ENCODE assay signal across 8 cellular contexts in genomic region chr20:49277786-49278035, GRCh38. TPM values are rescaled to one million over a fixed set of nuclear protein-coding genes. Genes with fewer than 3 reads are reported as not detected.
DNase-seq lines count a peak whose midpoint lies in the region; ATAC-seq and TF ChIP-seq lines count a peak whose summit lies in the region.

No MANE protein-coding gene starts in this region.

- H3K36me3 ChIP-seq in HUES6 (ENCODE audit: control insufficient read depth, insufficient read depth, low read length) (peaks cover 67% of the 10 kb centered on the region), muscle layer of duodenum (ENCODE audit: control insufficient read depth in 1 of 2, insufficient read depth in 2 of 2, low read length in 2 of 2) (peaks cover 37 to 40% of the 10 kb centered on the region in 2 donors)

- no peak for ATAC-seq in HG02852 (IDR thresholded peaks at IDR 0.05; ENCODE audit: unreplicated experiment)

- POLR2A ChIA-PET in AG04450 (lab: Yijun Ruan, JAX), result interaction anchor here (0.5 to 1.6 kb wide), 10 partner anchors 9 to 228 kb away, joined by 3 to 11 read pairs (median 4); partner anchors contain the start of gene DDX27

- H3K9me3 ChIP-seq in AG04450 (ENCODE audit: control insufficient read depth, insufficient read depth, low read length) (peaks cover 27% of the 10 kb centered on the region), HUES6 (ENCODE audit: control insufficient read depth, insufficient read depth, low read depth, low read length) (no peaks in the 10 kb centered on the region; the same call in 1 of the 2 replicates), muscle layer of duodenum (ENCODE audit: control insufficient read depth in 1 of 2, low read length in 2 of 2) (peaks cover 0 to 21% of the 10 kb centered on the region in 2 donors)

- H3K9ac ChIP-seq in HUES6 (ENCODE audit: low read length), result peak overlapping the region; percentile 94

- CTCF ChIA-PET in AG04450 (lab: Charles Lee), result no interaction called here

- H3K27me3 ChIP-seq in AG04450 (ENCODE audit: control insufficient read depth, insufficient read depth, low read length) (no peaks in the 10 kb centered on the region), HUES6 (ENCODE audit: control insufficient read depth, insufficient read depth, low read length) (no peaks in the 10 kb centered on the region), muscle layer of duodenum (ENCODE audit: low read depth, low read length) (no peaks in the 10 kb centered on the region)

- H3K4me1 ChIP-seq in HUES6 (ENCODE audit: control insufficient read depth, insufficient read depth, low read length), result peaks cover 10% of the 10 kb centered on the region; the same call in 1 of the 2 replicates
- H3K4me1 ChIP-seq in muscle layer of duodenum (ENCODE audit: control insufficient read depth in 1 of 2, insufficient read depth in 2 of 2, low read length in 2 of 2), result peaks cover 28 to 40% of the 10 kb centered on the region in 2 donors

- H3K4me3 ChIP-seq in AG04450 (ENCODE audit: low read depth, low read length), result peak overlapping the region; percentile 95
- H3K4me3 ChIP-seq in HUES6 (ENCODE audit: low read depth, low read length), result peak overlapping the region; percentile 77
- peak overlapping the region; percentile 80 to 97 for H3K4me3 ChIP-seq in muscle layer of duodenum (ENCODE audit: low read depth in 1 of 2, low read length in 2 of 2)

- TF ChIP-seq CTCF in AG04450 (IDR thresholded peaks at IDR 0.05; ENCODE audit: low read depth, low read length), result no peak

- H3K27ac ChIP-seq in AG04450 (ENCODE audit: low read depth, low read length) (peak overlapping the region; percentile 52), HUES6 (ENCODE audit: low read depth, low read length) (peak overlapping the region; percentile 89), caudate nucleus (ENCODE audit: low read depth, low read length) (peak overlapping the region; percentile 97), muscle layer of duodenum (ENCODE audit: low read length) (peak overlapping the region; percentile 88)

- DNase-seq in AG04450 (ENCODE audit: low read depth, low spot score) (no peak), caudate nucleus (lab: John Stamatoyannopoulos, UW) (peak in 1 of 61 donors; percentile 53), cortex of kidney (lab: John Stamatoyannopoulos, UW) (no peak), HCEC 1CT (no peak)
- DNase-seq in activated CD4-positive, alpha-beta T cell treated with anti-CD3 and anti-CD28 coated beads for 1 hour, result no peak

RNA-seq across cellular contexts. Expression of gene ZNFX1, which starts 0.1 kb away (rescaled TPM):
- 9.6 and 16.6 TPM in 2 replicates for polyA plus RNA-seq in AG04450 (2011; rRNA removed)
- 33.5 and 40.8 TPM in 2 replicates for polyA minus RNA-seq in AG04450 (2011; rRNA and poly(A)+ RNA removed)

RNA-seq across cellular contexts. Expression of gene DDX27, which starts 58.5 kb away (rescaled TPM):
- polyA plus RNA-seq in AG04450 (2011; rRNA removed), result 31.3 and 32.0 TPM in 2 replicates
- 22.8 and 28.6 TPM in 2 replicates for polyA minus RNA-seq in AG04450 (2011; rRNA and poly(A)+ RNA removed)
